12 cellular contexts compared by ENCODE assay signal in genomic region chrX:12210196-12210815, GRCh38.
DNase-seq lines count a peak whose midpoint lies in the region; ATAC-seq and TF ChIP-seq lines count a peak whose summit lies in the region.
"Had no signal": no experiment of that assay in that cellular context is flagged by ENCODE, and none has a peak within 500 bp of the region (broad histone marks: within the 10 kb centered on the region; RNA-seq: fewer than 3 reads in every experiment).

No MANE protein-coding gene starts in this region.

- H3K4me3 ChIP-seq in fibroblast of mammary gland (ENCODE audit: control insufficient read depth, low read depth, low read length) (peak overlapping the region; percentile 11), rectal smooth muscle tissue (ENCODE audit: low read length) (no peak overlapping the region)

- DNase-seq in ELR (ENCODE audit: low read depth) (peak; percentile 84), RKO (ENCODE audit: low spot score) (peak; percentile 30), fibroblast of mammary gland (ENCODE audit: low read depth) (peak; percentile 87), erythroblast (lab: John Stamatoyannopoulos, UW) (no peak), left lobe of liver (ENCODE audit: low spot score) (no peak), NCI-H345 (lab: John Stamatoyannopoulos, UW) (no peak)
- DNase-seq: stimulated activated CD4-positive, alpha-beta T cell treated with anti-CD3 and anti-CD28 coated beads, Interleukin-1b, Interleukin-23, amount 100 ng/mL, for 48 hours; stimulated activated naive B cell treated with anti-CD40 and anti-IgM and Interleukin-4, amounts not matched to agents 10 μg/mL and 1 μg/mL and 100 μg/mL, for 72 hours had no signal

- ATAC-seq in left lobe of liver (no peak), GM21360 (IDR thresholded peaks at IDR 0.05; ENCODE audit: unreplicated experiment) (no peak)
- ATAC-seq: esophagus mucosa; stimulated activated naive B cell treated with anti-CD40 and anti-IgM and Interleukin-4, amounts not matched to agents 10 μg/mL and 1 μg/mL and 100 μg/mL, for 72 hours had no signal

- H3K9ac ChIP-seq in rectal smooth muscle tissue (ENCODE audit: low read length): no peak overlapping the region
- H3K9ac ChIP-seq: KMS-11 had no signal

- peak overlapping the region; percentile 75 for H3K27ac ChIP-seq in rectal smooth muscle tissue (ENCODE audit: low read depth, low read length)
- H3K27ac ChIP-seq: KMS-11 had no signal

- no peaks in the 10 kb centered on the region for H3K36me3 ChIP-seq in rectal smooth muscle tissue (ENCODE audit: control insufficient read depth, insufficient read depth, low read length)

- TF ChIP-seq POLR2A in erythroblast (IDR thresholded peaks at IDR 0.05; ENCODE audit: low read length): no peak

- TF ChIP-seq CTCF in fibroblast of mammary gland (conservative IDR thresholded peaks at IDR 0.05; ENCODE audit: control insufficient read depth, insufficient read depth, low read depth, low read length): no peak

- H3K4me1 ChIP-seq in rectal smooth muscle tissue (ENCODE audit: control insufficient read depth, insufficient read depth, low read length): peaks cover 4% of the 10 kb centered on the region

- H3K27me3 ChIP-seq in rectal smooth muscle tissue (ENCODE audit: control insufficient read depth, insufficient read depth, low read length): no peaks in the 10 kb centered on the region

Comparison
In these comparisons a context has a peak if more than half of its experiments do, and no peak if none do; other contexts are left out.
1. DNase-seq: peak in ELR (single experiment), RKO (single experiment) and fibroblast of mammary gland (single experiment); none in erythroblast (0 of 2), left lobe of liver (single experiment) and NCI-H345 (single experiment).